ENCODE assay signal across 19 cellular contexts in the genomic region with DNA sequence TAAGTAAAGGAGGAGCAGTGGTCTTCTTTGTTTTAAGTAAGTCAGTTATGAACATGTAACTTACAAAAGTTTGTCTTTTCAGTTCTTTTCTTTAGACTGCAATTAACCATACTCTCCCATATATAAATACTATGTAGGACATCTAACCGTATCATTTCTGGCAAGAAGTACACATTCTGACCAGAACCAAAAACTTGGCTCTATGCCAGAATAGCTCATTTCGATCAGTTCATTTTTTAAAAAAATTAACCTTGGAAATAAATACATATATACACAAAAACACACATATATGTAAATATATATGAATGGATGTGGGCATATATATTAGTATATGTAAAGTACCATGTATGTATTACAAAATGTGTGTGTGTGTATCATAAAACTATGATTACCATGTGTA.
A peak's percentile ranks its signal among the peaks of the same experiment; 100 is the strongest.
DNase-seq lines count a peak whose midpoint lies in the region; ATAC-seq and TF ChIP-seq lines count a peak whose summit lies in the region.
"Had no signal": no experiment of that assay in that cellular context is flagged by ENCODE, and none has a peak within 500 bp of the region (broad histone marks: within the 10 kb centered on the region; RNA-seq: fewer than 3 reads in every experiment).

No MANE protein-coding gene starts in this region.

- no peak for ATAC-seq in activated CD4-positive, CD25-positive, alpha-beta regulatory T cell treated with anti-CD3 and anti-CD28 coated beads, Interleukin-2, amount 50 U/mL, for 24 hours

- H2AFZ ChIP-seq in osteoblast (ENCODE audit: low read length) = no peak overlapping the region

- no peak for TF ChIP-seq RAD21 in Ishikawa (IDR thresholded peaks at IDR 0.05; ENCODE audit: low read depth)

- no peak overlapping the region for H3K4me2 ChIP-seq in osteoblast (ENCODE audit: insufficient read depth, low read length)
- H3K4me2 ChIP-seq: BLaER1 had no signal

- H3K4me3 ChIP-seq in HEK293 (ENCODE audit: low read depth, low read length) = no peak overlapping the region
- no peak overlapping the region for H3K4me3 ChIP-seq in fibroblast of the aortic adventitia (ENCODE audit: low read depth, low read length)
- no peak overlapping the region for H3K4me3 ChIP-seq in osteoblast (ENCODE audit: insufficient read depth, low read length)
- H3K4me3 ChIP-seq: BLaER1 had no signal

- DNase-seq in fibroblast of the aortic adventitia (ENCODE audit: low read depth) (peak; percentile 1), osteoblast (ENCODE audit: insufficient read length, low spot score, missing footprints) (peak; percentile 27), DMS153 (lab: John Stamatoyannopoulos, UW) (no peak), activated T-cell treated with anti-CD3 and anti-CD28 coated beads for 4 hours (no peak)
- DNase-seq: 8988T; ACHN; BE2C; C1 segment of cervical spinal cord; CD4-positive, alpha-beta memory T cell; CD4-positive, CD25-positive, alpha-beta regulatory T cell; CD8-positive, alpha-beta memory T cell; COR-L47; DMS 273 treated with DMSO at 0.1 percent for 48 hours; DMS79 treated with DMSO at 0.1 percent for 48 hours; GF-D8 had no signal

- no peak overlapping the region for H3K27ac ChIP-seq in HEK293 (ENCODE audit: extremely low read depth, low read depth, low read length)
- H3K27ac ChIP-seq in osteoblast (ENCODE audit: low read depth, low read length) = no peak overlapping the region
- H3K27ac ChIP-seq: BLaER1 had no signal

- no peaks in the 10 kb centered on the region for H4K20me1 ChIP-seq in osteoblast (ENCODE audit: insufficient read depth, low read length)
- H4K20me1 ChIP-seq: BLaER1 had no signal

- no peaks in the 10 kb centered on the region for H3K79me2 ChIP-seq in osteoblast (ENCODE audit: insufficient read depth, low read length)

- H3K4me1 ChIP-seq in HEK293 (ENCODE audit: control insufficient read depth, insufficient read depth, low read length) (no peaks in the 10 kb centered on the region), osteoblast (ENCODE audit: insufficient read depth, low read length) (no peaks in the 10 kb centered on the region)
- H3K4me1 ChIP-seq: BE2C, BLaER1 had no signal

- no peak for TF ChIP-seq EP300 in Ishikawa (IDR thresholded peaks at IDR 0.05; ENCODE audit: borderline replicate concordance)

- no peaks in the 10 kb centered on the region for H3K27me3 ChIP-seq in osteoblast (ENCODE audit: insufficient read depth, low read length)
- H3K27me3 ChIP-seq: BE2C, BLaER1 had no signal

- H3K9me3 ChIP-seq in HEK293 (ENCODE audit: control insufficient read depth, insufficient read depth, low read depth, low read length) (no peaks in the 10 kb centered on the region), osteoblast (ENCODE audit: low read depth, low read length) (no peaks in the 10 kb centered on the region)
- H3K9me3 ChIP-seq: BE2C, BLaER1 had no signal

- CTCF ChIA-PET in HEK293 (lab: Yijun Ruan, JAX) = interaction anchor here (0.6 to 1.3 kb wide), 3 partner anchors 11 to 1205 kb away, joined by 3 to 4 read pairs (median 4); no protein-coding TSS in a partner anchor

- TF ChIP-seq CTCF in HEK293 (tag by site-specific recombination; IDR thresholded peaks at IDR 0.05) = no peak
- no peak for TF ChIP-seq CTCF in fibroblast of the aortic adventitia (IDR thresholded peaks at IDR 0.05; ENCODE audit: insufficient read depth, low read length)
- TF ChIP-seq CTCF in osteoblast (IDR thresholded peaks at IDR 0.05; ENCODE audit: extremely low read depth, low read depth, low read length) = no peak

- H3K36me3 ChIP-seq in HEK293 (ENCODE audit: control insufficient read depth in 2 of 2, insufficient read depth in 1 of 2, low read length in 2 of 2) = no peaks in the 10 kb centered on the region
- H3K36me3 ChIP-seq in osteoblast (ENCODE audit: insufficient read depth, low read length) = no peaks in the 10 kb centered on the region
- H3K36me3 ChIP-seq: BE2C, BLaER1 had no signal

- POLR2A ChIA-PET in HEK293 (lab: Yijun Ruan, JAX) = no interaction called here

TF ChIP-seq in HEK293, 187 proteins besides CTCF, POLR2A, EP300 and RAD21 (continues in another document):
- TF ChIP-seq, protein P1, sequence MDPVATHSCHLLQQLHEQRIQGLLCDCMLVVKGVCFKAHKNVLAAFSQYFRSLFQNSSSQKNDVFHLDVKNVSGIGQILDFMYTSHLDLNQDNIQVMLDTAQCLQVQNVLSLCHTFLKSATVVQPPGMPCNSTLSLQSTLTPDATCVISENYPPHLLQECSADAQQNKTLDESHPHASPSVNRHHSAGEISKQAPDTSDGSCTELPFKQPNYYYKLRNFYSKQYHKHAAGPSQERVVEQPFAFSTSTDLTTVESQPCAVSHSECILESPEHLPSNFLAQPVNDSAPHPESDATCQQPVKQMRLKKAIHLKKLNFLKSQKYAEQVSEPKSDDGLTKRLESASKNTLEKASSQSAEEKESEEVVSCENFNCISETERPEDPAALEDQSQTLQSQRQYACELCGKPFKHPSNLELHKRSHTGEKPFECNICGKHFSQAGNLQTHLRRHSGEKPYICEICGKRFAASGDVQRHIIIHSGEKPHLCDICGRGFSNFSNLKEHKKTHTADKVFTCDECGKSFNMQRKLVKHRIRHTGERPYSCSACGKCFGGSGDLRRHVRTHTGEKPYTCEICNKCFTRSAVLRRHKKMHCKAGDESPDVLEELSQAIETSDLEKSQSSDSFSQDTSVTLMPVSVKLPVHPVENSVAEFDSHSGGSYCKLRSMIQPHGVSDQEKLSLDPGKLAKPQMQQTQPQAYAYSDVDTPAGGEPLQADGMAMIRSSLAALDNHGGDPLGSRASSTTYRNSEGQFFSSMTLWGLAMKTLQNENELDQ (tag by site-specific recombination; IDR thresholded peaks at IDR 0.05; ENCODE audit: low read depth) = no peak
- TF ChIP-seq ZNF585B (tag by site-specific recombination; IDR thresholded peaks at IDR 0.05) (no peak), KLF9 (tag by site-specific recombination; IDR thresholded peaks at IDR 0.05; ENCODE audit: low read depth) (no peak), ZNF37A (tag by site-specific recombination; IDR thresholded peaks at IDR 0.05) (0 out of 2 replicates have a peak, but pooled peaks have one; percentile 38), ZNF433 (tag by site-specific recombination; IDR thresholded peaks at IDR 0.05; ENCODE audit: low read depth) (no peak), ZNF549 (tag by site-specific recombination; IDR thresholded peaks at IDR 0.05) (peak; percentile 43; the same call in 1 of the 2 replicates)
- TF ChIP-seq, protein P2, sequence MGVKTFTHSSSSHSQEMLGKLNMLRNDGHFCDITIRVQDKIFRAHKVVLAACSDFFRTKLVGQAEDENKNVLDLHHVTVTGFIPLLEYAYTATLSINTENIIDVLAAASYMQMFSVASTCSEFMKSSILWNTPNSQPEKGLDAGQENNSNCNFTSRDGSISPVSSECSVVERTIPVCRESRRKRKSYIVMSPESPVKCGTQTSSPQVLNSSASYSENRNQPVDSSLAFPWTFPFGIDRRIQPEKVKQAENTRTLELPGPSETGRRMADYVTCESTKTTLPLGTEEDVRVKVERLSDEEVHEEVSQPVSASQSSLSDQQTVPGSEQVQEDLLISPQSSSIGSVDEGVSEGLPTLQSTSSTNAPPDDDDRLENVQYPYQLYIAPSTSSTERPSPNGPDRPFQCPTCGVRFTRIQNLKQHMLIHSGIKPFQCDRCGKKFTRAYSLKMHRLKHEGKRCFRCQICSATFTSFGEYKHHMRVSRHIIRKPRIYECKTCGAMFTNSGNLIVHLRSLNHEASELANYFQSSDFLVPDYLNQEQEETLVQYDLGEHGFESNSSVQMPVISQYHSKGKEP (tag by site-specific recombination; IDR thresholded peaks at IDR 0.05) = 0 out of 2 replicates have a peak, but pooled peaks have one; percentile 18

TF ChIP-seq in Ishikawa, 13 proteins besides CTCF, POLR2A, EP300 and RAD21:
- TF ChIP-seq CEBPB (IDR thresholded peaks at IDR 0.05) (no peak), NFIC (IDR thresholded peaks at IDR 0.05) (0 out of 2 replicates have a peak, but pooled peaks have one; percentile 9)

Comparison
In these comparisons a context has a peak if more than half of its experiments do, and no peak if none do; other contexts are left out.
1. DNase-seq: peak in fibroblast of the aortic adventitia (single experiment) and osteoblast (single experiment); none in DMS153 (single experiment) and activated T-cell treated with anti-CD3 and anti-CD28 coated beads for 4 hours (single experiment).